10 cellular contexts compared by ENCODE assay signal in genomic region chr7:120273476-120273975, GRCh38. TPM values are rescaled to one million over a fixed set of nuclear protein-coding genes. Genes with fewer than 3 reads are reported as not detected.
DNase-seq lines count a peak whose midpoint lies in the region; ATAC-seq, FAIRE-seq and TF ChIP-seq lines count a peak whose summit lies in the region.
"Had no signal": no experiment of that assay in that cellular context is flagged by ENCODE, and none has a peak within 500 bp of the region (broad histone marks: within the 10 kb centered on the region; RNA-seq: fewer than 3 reads in every experiment).

No MANE protein-coding gene starts in this region.

- H3K36me3 Mint-ChIP-seq in activated CD4-positive, alpha-beta T cell treated with anti-CD3 and anti-CD28 coated beads for 36 hours (ENCODE audit: low read depth) = peaks cover 2% of the 10 kb centered on the region
- no peaks in the 10 kb centered on the region for H3K36me3 Mint-ChIP-seq in astrocyte (ENCODE audit: low read depth, unreplicated experiment)

- H3K27ac Mint-ChIP-seq in activated CD4-positive, alpha-beta T cell treated with anti-CD3 and anti-CD28 coated beads for 36 hours = no peak overlapping the region
- peak overlapping the region; percentile 81 for H3K27ac Mint-ChIP-seq in astrocyte (ENCODE audit: unreplicated experiment)
- H3K27ac Mint-ChIP-seq: activated naive CD4-positive, alpha-beta T cell treated with anti-CD3 and anti-CD28 coated beads, Interleukin-2, amount 50 U/mL, for 72 hours had no signal

- 2% methylated on average over 33 of the region's 38 CpGs for WGBS in smooth muscle cell (ENCODE audit: low lambda C conversion rate)

- peaks cover 30% of the 10 kb centered on the region for H3K27me3 Mint-ChIP-seq in activated CD4-positive, alpha-beta T cell treated with anti-CD3 and anti-CD28 coated beads for 36 hours
- peaks cover 22% of the 10 kb centered on the region for H3K27me3 Mint-ChIP-seq in astrocyte (ENCODE audit: low read depth, unreplicated experiment)

- H4K20me1 ChIP-seq in astrocyte (ENCODE audit: insufficient read depth, low read length) (no peaks in the 10 kb centered on the region), smooth muscle cell (ENCODE audit: low read depth) (no peaks in the 10 kb centered on the region)

- H3K9ac ChIP-seq in astrocyte (ENCODE audit: low read length) (peak overlapping the region; percentile 66), iPS-18a (ENCODE audit: low read length) (peak overlapping the region; percentile 50), smooth muscle cell (ENCODE audit: low read depth) (no peak overlapping the region)

- H3K4me3 ChIP-seq in astrocyte (ENCODE audit: insufficient read depth, low read depth, low read length) (peak overlapping the region; percentile 73), iPS-18a (ENCODE audit: low read length) (peak overlapping the region; percentile 77), smooth muscle cell (peak overlapping the region; percentile 62)

- H3K9me3 ChIP-seq in astrocyte (ENCODE audit: insufficient read depth, low read depth, low read length) (no peaks in the 10 kb centered on the region), iPS-18a (ENCODE audit: control insufficient read depth, low read depth, low read length) (no peaks in the 10 kb centered on the region), smooth muscle cell (replicated peaks; ENCODE audit: low read depth) (no peaks in the 10 kb centered on the region)

- CTCF ChIA-PET in activated CD4-positive, alpha-beta T cell treated with anti-CD3 and anti-CD28 coated beads for 36 hours (lab: Charles Lee) = no interaction called here

- H3K27ac ChIP-seq in astrocyte (ENCODE audit: low read depth, low read length) (no peak overlapping the region), iPS-18a (ENCODE audit: low read length) (no peak overlapping the region), smooth muscle cell (ENCODE audit: low read depth) (no peak overlapping the region)
- H3K27ac ChIP-seq: C4-2B had no signal

- no peaks in the 10 kb centered on the region for H3K79me2 ChIP-seq in astrocyte (ENCODE audit: insufficient read depth, low read length)
- no peaks in the 10 kb centered on the region for H3K79me2 ChIP-seq in smooth muscle cell (ENCODE audit: low read depth)

- H3K36me3 ChIP-seq in astrocyte (ENCODE audit: insufficient read depth, low read length) (no peaks in the 10 kb centered on the region), iPS-18a (ENCODE audit: control insufficient read depth, low read depth, low read length) (no peaks in the 10 kb centered on the region), smooth muscle cell (ENCODE audit: low read depth) (no peaks in the 10 kb centered on the region)

- H3K4me3 Mint-ChIP-seq in activated CD4-positive, alpha-beta T cell treated with anti-CD3 and anti-CD28 coated beads for 36 hours = peak overlapping the region; percentile 41
- peak overlapping the region; percentile 95 for H3K4me3 Mint-ChIP-seq in astrocyte (ENCODE audit: unreplicated experiment)

- H2AFZ ChIP-seq in astrocyte (ENCODE audit: low read depth, low read length) (peak overlapping the region; percentile 87), smooth muscle cell (ENCODE audit: low read depth) (peak overlapping the region; percentile 92)

- H3K9me3 Mint-ChIP-seq in activated CD4-positive, alpha-beta T cell treated with anti-CD3 and anti-CD28 coated beads for 36 hours (ENCODE audit: low read depth) = peaks cover 8% of the 10 kb centered on the region
- no peaks in the 10 kb centered on the region for H3K9me3 Mint-ChIP-seq in astrocyte (ENCODE audit: unreplicated experiment)

- intact Hi-C loops in activated CD4-positive, alpha-beta T cell treated with anti-CD3 and anti-CD28 coated beads for 36 hours (cut with DNase I, micrococcal nuclease) = loop anchor here in 1 of 2 experiments (2.0 to 5.0 kb wide), 2 partner anchors 336 to 1003 kb away; no protein-coding TSS in a partner anchor

- POLR2A ChIA-PET in activated CD4-positive, alpha-beta T cell treated with anti-CD3 and anti-CD28 coated beads for 36 hours (lab: Charles Lee) = no interaction called here

- ATAC-seq in activated CD4-positive, alpha-beta T cell treated with anti-CD3 and anti-CD28 coated beads for 36 hours = peak; percentile 19
- peak; percentile 71 for ATAC-seq in HG02610 (IDR thresholded peaks at IDR 0.05; ENCODE audit: unreplicated experiment)

- H3K27me3 ChIP-seq in astrocyte (ENCODE audit: insufficient read depth, low read length) (peaks cover 2% of the 10 kb centered on the region), iPS-18a (ENCODE audit: control insufficient read depth, insufficient read depth, low read length) (peaks cover 19% of the 10 kb centered on the region), smooth muscle cell (ENCODE audit: low read depth) (peaks cover 6% of the 10 kb centered on the region)

- H3K4me1 ChIP-seq in astrocyte (ENCODE audit: insufficient read depth, low read length) (peaks cover 4% of the 10 kb centered on the region), iPS-18a (ENCODE audit: control insufficient read depth, low read depth, low read length) (peaks cover 12% of the 10 kb centered on the region), smooth muscle cell (ENCODE audit: low read depth) (no peaks in the 10 kb centered on the region)

- TF ChIP-seq CTCF in astrocyte (IDR thresholded peaks at IDR 0.05; ENCODE audit: insufficient read depth, low read depth, low read length) (no peak), smooth muscle cell (IDR thresholded peaks at IDR 0.05; ENCODE audit: borderline replicate concordance, insufficient read depth, poor library complexity, severe bottlenecking) (no peak)

- no peak for FAIRE-seq in astrocyte (lab: Jason Lieb, UNC)

- no peaks in the 10 kb centered on the region for H3F3A ChIP-seq in smooth muscle cell (ENCODE audit: low read depth)

- H3K4me1 Mint-ChIP-seq in activated CD4-positive, alpha-beta T cell treated with anti-CD3 and anti-CD28 coated beads for 36 hours = peaks cover 7% of the 10 kb centered on the region
- H3K4me1 Mint-ChIP-seq in astrocyte (ENCODE audit: low read depth, unreplicated experiment) = peaks cover 2% of the 10 kb centered on the region

- peak overlapping the region; percentile 99 for H3K4me2 ChIP-seq in astrocyte (ENCODE audit: low read length)
- H3K4me2 ChIP-seq in smooth muscle cell = peak overlapping the region; percentile 98

- peak; percentile 30 for DNase-seq in activated CD4-positive, alpha-beta T cell treated with anti-CD3 and anti-CD28 coated beads for 36 hours
- DNase-seq in activated CD4-positive, alpha-beta T cell treated with anti-CD3 and anti-CD28 coated beads for 4 hours = no peak
- DNase-seq in NCI-H146 treated with DMSO at 0.1 percent for 48 hours (lab: John Stamatoyannopoulos, UW; ENCODE audit: unreplicated experiment) (peak; percentile 3), astrocyte (ENCODE audit: low read depth) (peak; percentile 9), smooth muscle cell (lab: John Stamatoyannopoulos, UW; ENCODE audit: unreplicated experiment) (no peak), dedifferentiated amniotic fluid mesenchymal stem cell (ENCODE audit: extremely low spot score) (no peak)

RNA-seq across cellular contexts. Expression of gene KCND2, which starts 0.6 kb away (rescaled TPM):
- not detected for total RNA-seq in activated CD4-positive, alpha-beta T cell treated with anti-CD3 and anti-CD28 coated beads for 36 hours
- total RNA-seq in astrocyte = 0.24 and 0.30 TPM in 2 replicates
- total RNA-seq in smooth muscle cell = 2.9 and 5.6 TPM in 2 replicates
- 1.2 and 1.6 TPM in 2 replicates for polyA plus RNA-seq in smooth muscle cell
- total RNA-seq: activated naive CD4-positive, alpha-beta T cell treated with anti-CD3 and anti-CD28 coated beads, Interleukin-2, amount 50 U/mL, for 72 hours had no signal

Comparison
In these comparisons a context has a peak if more than half of its experiments do, and no peak if none do; other contexts are left out.
1. DNase-seq: peak in activated CD4-positive, alpha-beta T cell treated with anti-CD3 and anti-CD28 coated beads for 36 hours (single experiment), NCI-H146 treated with DMSO at 0.1 percent for 48 hours (single experiment) and astrocyte (single experiment); none in activated CD4-positive, alpha-beta T cell treated with anti-CD3 and anti-CD28 coated beads for 4 hours (0 of 2), smooth muscle cell (single experiment) and dedifferentiated amniotic fluid mesenchymal stem cell (single experiment).
2. Peak in every context shown above with its lines, with median percentiles within 50 percentile points of each other: H3K4me3 ChIP-seq.